Comparison of ENCODE assay signal across 8 cellular contexts in the genomic region with DNA sequence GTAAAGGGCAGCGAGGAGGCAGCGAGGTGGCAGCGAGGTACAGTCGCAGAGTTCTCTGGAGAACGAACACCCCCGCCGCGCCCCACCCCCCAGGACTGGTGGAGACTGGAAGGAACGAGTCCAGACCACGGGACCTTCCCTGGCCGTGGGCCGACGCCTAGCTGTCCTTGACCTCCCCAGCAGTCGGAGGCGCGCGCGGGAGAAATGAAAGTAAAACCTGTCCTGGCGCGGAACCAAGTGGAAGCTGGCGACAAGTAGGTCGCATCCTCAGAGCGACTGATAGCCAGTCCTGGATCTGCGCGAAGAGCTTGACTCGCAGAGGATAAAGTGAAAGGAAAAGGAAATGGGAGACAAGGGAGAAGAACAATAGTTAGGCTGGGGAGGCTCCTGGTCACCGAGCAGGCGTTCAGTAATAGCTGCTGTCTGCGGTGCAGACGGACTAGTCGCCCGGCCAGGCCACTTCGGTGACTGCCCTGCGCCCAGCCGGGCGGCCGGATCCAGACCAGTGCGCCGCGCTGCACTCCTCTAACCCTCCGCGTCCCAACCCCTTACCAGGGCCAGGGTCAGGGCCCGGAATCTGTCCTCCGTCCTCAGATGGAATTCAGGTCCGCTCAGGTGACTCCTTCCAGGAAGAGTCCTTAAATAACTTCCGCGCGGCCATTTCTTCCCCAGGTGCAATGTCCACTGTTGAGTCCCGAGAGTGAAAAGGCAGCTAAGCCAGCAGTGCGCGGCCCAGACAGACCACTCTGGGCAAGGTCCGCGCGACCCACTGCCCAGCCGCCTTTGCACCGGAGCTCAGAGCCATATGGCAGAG. TPM values are rescaled to one million over a fixed set of nuclear protein-coding genes. Genes with fewer than 3 reads are reported as not detected.
DNase-seq lines count a peak whose midpoint lies in the region; ATAC-seq and TF ChIP-seq lines count a peak whose summit lies in the region.

No MANE protein-coding gene starts in this region.

- WGBS in lower leg skin, 2 donors, result 1 to 2% methylated on average over 45 to 50 of the region's 56 CpGs

- TF ChIP-seq POLR2A in lower leg skin (IDR thresholded peaks at IDR 0.05), result no peak

- no peak for ATAC-seq in HG02623 (IDR thresholded peaks at IDR 0.05; ENCODE audit: unreplicated experiment)

- peak overlapping the region; percentile 56 for H3K4me3 ChIP-seq in lower leg skin (ENCODE audit: low read depth, poor library complexity, severe bottlenecking)

- peak; percentile 59 for DNase-seq in DMS153 (lab: John Stamatoyannopoulos, UW)
- DNase-seq in DMS153 treated with DMSO at 0.1 percent for 48 hours (lab: John Stamatoyannopoulos, UW; ENCODE audit: unreplicated experiment), result no peak
- DNase-seq in NCI-H2029 (lab: John Stamatoyannopoulos, UW), result peak; percentile 87
- DNase-seq in activated CD4-positive, alpha-beta T cell treated with anti-CD3 and anti-CD28 coated beads, Interleukin-2, amount 50 U/mL, for 48 hours, result peak; percentile 65 to 73
- peak; percentile 68 for DNase-seq in ecto neural progenitor cell (ENCODE audit: low spot score)
- DNase-seq in lower leg skin (ENCODE audit: low spot score in 2 of 2), result peak; percentile 90 to 97
- DNase-seq in stimulated activated CD4-positive, alpha-beta T cell treated with anti-CD3 and anti-CD28 coated beads, TNF-alpha, amount 100 ng/mL, for 1 hour (ENCODE audit: low read depth in 3 of 3, low spot score in 1 of 3), result peak in 2 of 3 donors; percentile 43 to 44

- TF ChIP-seq CTCF in lower leg skin (IDR thresholded peaks at IDR 0.05), result no peak

- intact Hi-C loops in lower leg skin (cut with DNase I; ENCODE audit: low total_unique reads), result loop anchor here (10.0 kb wide), 1 partner anchor 98 kb away; no protein-coding TSS in a partner anchor

RNA-seq across cellular contexts. Expression of gene ADM, which starts 1.9 kb away (rescaled TPM):
- 100 to 1,000 TPM; 117 to 406 (median 299) TPM for total RNA-seq in lower leg skin

RNA-seq across cellular contexts. Expression of gene SBF2, which starts 8.9 kb away (rescaled TPM):
- 10 to 100 TPM; 29.7 to 60.4 (median 36.0) TPM for total RNA-seq in lower leg skin
